ENCODE assay signal across 19 cellular contexts in genomic region chr3:42022355-42022754, GRCh38.
DNase-seq lines count a peak whose midpoint lies in the region; ATAC-seq and TF ChIP-seq lines count a peak whose summit lies in the region.
"Had no signal": no experiment of that assay in that cellular context is flagged by ENCODE, and none has a peak within 500 bp of the region (broad histone marks: within the 10 kb centered on the region; RNA-seq: fewer than 3 reads in every experiment).

No MANE protein-coding gene starts in this region.

- H3K9me1 ChIP-seq in IMR-90 (ENCODE audit: insufficient read depth, low read length), result peaks cover 13% of the 10 kb centered on the region

- TF ChIP-seq CTCF in IMR-90 (conservative IDR thresholded peaks at IDR 0.05; ENCODE audit: low read depth, low read length) (no peak), right atrium auricular region (IDR thresholded peaks at IDR 0.05) (no peak)

- H3K27me3 ChIP-seq in BLaER1 (no peaks in the 10 kb centered on the region), IMR-90 (ENCODE audit: control insufficient read depth, insufficient read depth, low read length) (no peaks in the 10 kb centered on the region), right atrium auricular region (no peaks in the 10 kb centered on the region), trophoblast cell (ENCODE audit: insufficient read depth, low read length) (no peaks in the 10 kb centered on the region)
- H3K27me3 ChIP-seq: cardiac muscle cell, SJSA1 had no signal

- H2AFZ ChIP-seq in IMR-90 (replicated peaks; ENCODE audit: low read length, poor library complexity), result no peak overlapping the region
- no peak overlapping the region for H2AFZ ChIP-seq in trophoblast cell (ENCODE audit: insufficient read depth, low read length, poor library complexity)

- H3K14ac ChIP-seq in IMR-90 (replicated peaks; ENCODE audit: low read depth, low read length) (no peak overlapping the region), trophoblast cell (ENCODE audit: low read length) (no peak overlapping the region)

- H3K4me1 ChIP-seq in BLaER1, result peaks cover 94% of the 10 kb centered on the region
- peaks cover 29% of the 10 kb centered on the region for H3K4me1 ChIP-seq in IMR-90 (ENCODE audit: control insufficient read depth, insufficient read depth, low read length)
- H3K4me1 ChIP-seq in right atrium auricular region, result peaks cover 0 to 95% of the 10 kb centered on the region in 2 donors
- H3K4me1 ChIP-seq in trophoblast cell (ENCODE audit: control insufficient read depth in 1 of 2, insufficient read depth in 2 of 2, low read length in 2 of 2), result peaks cover 7 to 24% of the 10 kb centered on the region in 2 experiments
- H3K4me1 ChIP-seq: prostate gland had no signal

- H2AK5ac ChIP-seq in IMR-90 (ENCODE audit: low read depth, low read length) (peak overlapping the region; percentile 71; the same call in 1 of the 2 replicates), trophoblast cell (ENCODE audit: low read length) (no peak overlapping the region)

- no peak for TF ChIP-seq RAD21 in IMR-90 (IDR thresholded peaks at IDR 0.05; ENCODE audit: low read length)

- H4K91ac ChIP-seq in IMR-90 (ENCODE audit: insufficient read depth, low read depth, low read length) (no peak overlapping the region), trophoblast cell (ENCODE audit: low read depth, low read length) (peak overlapping the region; percentile 4)

- intact Hi-C loops in IMR-90 (cut with micrococcal nuclease), result no loop called here

- no peak overlapping the region for H3K27ac ChIP-seq in BLaER1
- no peak overlapping the region for H3K27ac ChIP-seq in IMR-90 (ENCODE audit: insufficient read depth, low read length)
- H3K27ac ChIP-seq in right atrium auricular region, result peak overlapping the region; percentile 26 to 92
- no peak overlapping the region for H3K27ac ChIP-seq in trophoblast cell (ENCODE audit: low read depth, low read length)
- H3K27ac ChIP-seq: cardiac muscle cell, prostate gland, SJSA1 had no signal

- H3K9me3 ChIP-seq in BLaER1 (no peaks in the 10 kb centered on the region), IMR-90 (ENCODE audit: control insufficient read depth, insufficient read depth, low read length) (no peaks in the 10 kb centered on the region), right atrium auricular region (no peaks in the 10 kb centered on the region), trophoblast cell (ENCODE audit: insufficient read depth, low read depth, low read length) (no peaks in the 10 kb centered on the region)
- H3K9me3 ChIP-seq: prostate gland, SJSA1 had no signal

- H2BK12ac ChIP-seq in trophoblast cell (ENCODE audit: low read length), result no peak overlapping the region

- WGBS in IMR-90 (ENCODE audit: extremely low coverage in 2 of 2, insufficient read length in 1 of 2), 2 experiments, result 29% methylated on average over 1 of the region's 7 CpGs; no CpG with 5 or more reads in 1 of the 2 experiments
- no CpG with 5 or more reads among the region's 7 CpGs for WGBS in trophoblast cell (ENCODE audit: extremely low coverage, insufficient coverage, insufficient read length)

- dilution Hi-C loops in IMR-90 (cut with HindIII; ENCODE audit: low sequenced_read_pairs, unreplicated experiment), result no loop called here

- H2BK15ac ChIP-seq in IMR-90 (ENCODE audit: low read depth, low read length), result no peak overlapping the region

- H2BK120ac ChIP-seq in IMR-90 (ENCODE audit: low read depth, low read length) (no peak overlapping the region), trophoblast cell (ENCODE audit: insufficient read depth, low read length, poor library complexity) (no peak overlapping the region)

- no peak for DNase-seq in IMR-90
- no peak for DNase-seq in right atrium auricular region (ENCODE audit: low spot score)
- no peak for DNase-seq in trophoblast cell
- no peak for DNase-seq in nucleus accumbens (lab: John Stamatoyannopoulos, UW)
- DNase-seq in RKO (ENCODE audit: low spot score), result no peak
- no peak for DNase-seq in activated gamma-delta T cell treated with Interleukin-2 at 50 U/mL for 16 hours
- DNase-seq: activated CD4-positive, CD25-positive, alpha-beta regulatory T cell; natural killer cell; NCI-H1694 treated with DMSO at 0.1 percent for 48 hours; NCI-H2227 treated with DMSO at 0.1 percent for 48 hours; NCI-H82; PC-3; stimulated activated CD4-positive, alpha-beta T cell treated with anti-CD3 and anti-CD28 coated beads, Interleukin-12 subunit alpha, Interleukin-12 subunit beta, amount 100 ng/mL, for 4 hours; stimulated activated CD8-positive, alpha-beta memory T cell treated with anti-CD3 and anti-CD28 coated beads, Interleukin-4, amount 100 ng/mL, for 48 hours had no signal

- H3K4me3 ChIP-seq in BLaER1 (no peak overlapping the region), IMR-90 (ENCODE audit: insufficient read depth, low read depth, low read length) (no peak overlapping the region), right atrium auricular region (no peak overlapping the region), trophoblast cell (ENCODE audit: low read depth, low read length) (no peak overlapping the region)
- H3K4me3 ChIP-seq: cardiac muscle cell, K562, prostate gland, SJSA1 had no signal

- H3K36me3 ChIP-seq in BLaER1 (peaks cover 5% of the 10 kb centered on the region; the same call in 1 of the 2 replicates), IMR-90 (ENCODE audit: control insufficient read depth, insufficient read depth, low read length) (no peaks in the 10 kb centered on the region), right atrium auricular region (no peaks in the 10 kb centered on the region), trophoblast cell (ENCODE audit: control insufficient read depth in 1 of 2, insufficient read depth in 2 of 2, low read length in 2 of 2) (no peaks in the 10 kb centered on the region)
- H3K36me3 ChIP-seq: cardiac muscle cell, prostate gland, SJSA1 had no signal

- CTCF ChIA-PET in IMR-90 (lab: Yijun Ruan, JAX), result no interaction called here

- H2BK5ac ChIP-seq in IMR-90 (ENCODE audit: low read depth, low read length, poor library complexity, severe bottlenecking), result no peak overlapping the region
- peak overlapping the region; percentile 52 for H2BK5ac ChIP-seq in trophoblast cell (ENCODE audit: low read depth, low read length, poor library complexity)

- H4K20me1 ChIP-seq in BLaER1, result peaks cover 97% of the 10 kb centered on the region
- H4K20me1 ChIP-seq in IMR-90 (ENCODE audit: insufficient read depth, low read length), result 0 out of 2 replicates have a peak, but pooled peaks cover 4% of the 10 kb centered on the region

- in situ Hi-C loops in IMR-90 (cut with MboI; ENCODE audit: low sequenced_read_pairs), result no loop called here

- H3K4me2 ChIP-seq in BLaER1 (peak overlapping the region; percentile 92; the same call in 1 of the 2 replicates), IMR-90 (ENCODE audit: low read depth, low read length) (no peak overlapping the region), trophoblast cell (ENCODE audit: low read length) (no peak overlapping the region)

- no peak for ATAC-seq in IMR-90 (ENCODE audit: low read depth)
- ATAC-seq: K562, natural killer cell, PC-3 had no signal

- POLR2A ChIA-PET in IMR-90 (lab: Charles Lee; ENCODE audit: unreplicated experiment), result no interaction called here

- H3K18ac ChIP-seq in IMR-90 (ENCODE audit: low read depth, low read length) (no peak overlapping the region), trophoblast cell (ENCODE audit: low read length) (no peak overlapping the region)

- H4K12ac ChIP-seq in trophoblast cell (ENCODE audit: low read depth, low read length), result no peak overlapping the region

- no TSS peak for BruUV-seq in IMR-90 (replicated peaks; lab: Mats Ljungman, UMichigan)

- H4K5ac ChIP-seq in IMR-90 (ENCODE audit: low read depth, low read length), result no peak overlapping the region

- H3K23ac ChIP-seq in IMR-90 (ENCODE audit: low read depth, low read length) (peak overlapping the region; percentile 20; the same call in 1 of the 2 replicates), trophoblast cell (ENCODE audit: low read length) (no peak overlapping the region)

- H3K79me2 ChIP-seq in trophoblast cell (ENCODE audit: control insufficient read depth, insufficient read depth, low read length, poor library complexity), result peaks cover 5% of the 10 kb centered on the region

- peak overlapping the region; percentile 22; the same call in 1 of the 2 replicates for H3K4ac ChIP-seq in IMR-90 (ENCODE audit: low read depth, low read length)
- H3K4ac ChIP-seq in trophoblast cell (ENCODE audit: low read depth, low read length), result peak overlapping the region; percentile 65

- TF ChIP-seq POLR2A in IMR-90 (IDR thresholded peaks at IDR 0.05; ENCODE audit: low read depth, low read length), result no peak

- H2BK20ac ChIP-seq in IMR-90 (ENCODE audit: low read depth, low read length), result peak overlapping the region; percentile 12; the same call in 1 of the 2 replicates

- H3K9ac ChIP-seq in BLaER1 (no peak overlapping the region), IMR-90 (ENCODE audit: low read depth, low read length) (no peak overlapping the region), trophoblast cell (ENCODE audit: low read length) (no peak overlapping the region)

- H3K79me1 ChIP-seq in IMR-90 (ENCODE audit: low read depth in 1 of 2, low read length in 2 of 2) (peaks cover 10 to 68% of the 10 kb centered on the region in 2 experiments), trophoblast cell (ENCODE audit: low read length) (peaks cover 7% of the 10 kb centered on the region)

- H3K56ac ChIP-seq in IMR-90 (ENCODE audit: extremely low read depth, insufficient read depth, low read length), result no peak overlapping the region

- H2AK9ac ChIP-seq in IMR-90 (replicated peaks; ENCODE audit: low read depth, low read length, poor library complexity), result no peak overlapping the region

- H4K8ac ChIP-seq in IMR-90 (ENCODE audit: low read depth in 2 of 2, low read length in 2 of 2) (no peak overlapping the region), trophoblast cell (ENCODE audit: low read depth, low read length) (no peak overlapping the region)

TF ChIP-seq in IMR-90, 13 proteins besides CTCF, POLR2A, EP300 and RAD21 (continues in another document):
- TF ChIP-seq CHD1 (IDR thresholded peaks at IDR 0.05; ENCODE audit: low read depth, low read length), result no peak
- no peak for TF ChIP-seq ELK1 (IDR thresholded peaks at IDR 0.05; ENCODE audit: borderline replicate concordance, low read depth, low read length)
- no peak for TF ChIP-seq NFE2L2 (IDR thresholded peaks at IDR 0.05; ENCODE audit: low read depth, low read length)
- TF ChIP-seq FOS (IDR thresholded peaks at IDR 0.05; ENCODE audit: low read depth, low read length), result no peak
- TF ChIP-seq MAFK (IDR thresholded peaks at IDR 0.05; ENCODE audit: low read depth, low read length), result no peak
- TF ChIP-seq BHLHE40 (IDR thresholded peaks at IDR 0.05; ENCODE audit: low read depth, low read length), result no peak
- TF ChIP-seq SMC3 (IDR thresholded peaks at IDR 0.05; ENCODE audit: low read depth, low read length), result no peak

Comparison
In these comparisons a context has a peak if more than half of its experiments do, and no peak if none do; other contexts are left out.
1. H3K27ac ChIP-seq: peak in right atrium auricular region (2 of 2); none in BLaER1 (single experiment), IMR-90 (single experiment) and trophoblast cell (single experiment).